Comparison of ENCODE assay signal across 15 cellular contexts in genomic region chr10:103934308-103934707, GRCh38. TPM values are rescaled to one million over a fixed set of nuclear protein-coding genes. Genes with fewer than 3 reads are reported as not detected.
DNase-seq lines count a peak whose midpoint lies in the region; ATAC-seq and TF ChIP-seq lines count a peak whose summit lies in the region.
"Had no signal": no experiment of that assay in that cellular context is flagged by ENCODE, and none has a peak within 500 bp of the region (broad histone marks: within the 10 kb centered on the region; RNA-seq: fewer than 3 reads in every experiment).

No MANE protein-coding gene starts in this region.

- H3K4me2 ChIP-seq in smooth muscle cell = no peak overlapping the region

- H3K4me3 ChIP-seq in smooth muscle cell = no peak overlapping the region
- H3K4me3 ChIP-seq: GM12878, GM23248 had no signal

- H3K9ac ChIP-seq in smooth muscle cell (ENCODE audit: low read depth) = no peak overlapping the region
- H3K9ac ChIP-seq: GM23248 had no signal

- DNase-seq in neural crest cell (ENCODE audit: low read depth, low spot score) (no peak), smooth muscle cell (lab: John Stamatoyannopoulos, UW; ENCODE audit: unreplicated experiment) (no peak), NCI-H1105 treated with DMSO at 0.1 percent for 48 hours (lab: John Stamatoyannopoulos, UW) (no peak)
- DNase-seq: CD8-positive, alpha-beta T cell; DMS 273 treated with DMSO at 0.1 percent for 48 hours; DMS79; EL; GDM1; GM23248; H7; HCEC 1CT had no signal

- no peak overlapping the region for H2AFZ ChIP-seq in smooth muscle cell (ENCODE audit: low read depth)
- H2AFZ ChIP-seq: GM23248 had no signal

- H3K36me3 Mint-ChIP-seq in neural crest cell (ENCODE audit: low read depth) = no peaks in the 10 kb centered on the region
- H3K36me3 Mint-ChIP-seq: CD8-positive, alpha-beta T cell had no signal

- no peaks in the 10 kb centered on the region for H4K20me1 ChIP-seq in smooth muscle cell (ENCODE audit: low read depth)

- no peak overlapping the region for H3K4me3 Mint-ChIP-seq in neural crest cell
- H3K4me3 Mint-ChIP-seq: CD8-positive, alpha-beta T cell had no signal

- H3K27me3 ChIP-seq in smooth muscle cell (ENCODE audit: low read depth) = no peaks in the 10 kb centered on the region

- no peak for ATAC-seq in HG02623 (IDR thresholded peaks at IDR 0.05; ENCODE audit: unreplicated experiment)
- ATAC-seq: CD8-positive, alpha-beta T cell; GM12878 had no signal

- no peaks in the 10 kb centered on the region for H3K36me3 ChIP-seq in smooth muscle cell (ENCODE audit: low read depth)

- H3K27ac ChIP-seq in cingulate gyrus (ENCODE audit: low read depth, low read length) (peak overlapping the region; percentile 0), temporal lobe (ENCODE audit: low read depth, low read length) (peak overlapping the region; percentile 48), smooth muscle cell (ENCODE audit: low read depth) (no peak overlapping the region)
- H3K27ac ChIP-seq: GM23248 had no signal

- H3K27me3 Mint-ChIP-seq in neural crest cell (ENCODE audit: low read depth) = no peaks in the 10 kb centered on the region

- H3K27ac Mint-ChIP-seq in neural crest cell (ENCODE audit: unreplicated experiment) = peak overlapping the region; percentile 43
- H3K27ac Mint-ChIP-seq: CD8-positive, alpha-beta T cell had no signal

- no peaks in the 10 kb centered on the region for H3K9me3 ChIP-seq in smooth muscle cell (replicated peaks; ENCODE audit: low read depth)

- WGBS in smooth muscle cell (ENCODE audit: low lambda C conversion rate) = 95% methylated on average over 6 of the region's 6 CpGs

- no peaks in the 10 kb centered on the region for H3F3A ChIP-seq in smooth muscle cell (ENCODE audit: low read depth)

- H3K9me3 Mint-ChIP-seq in neural crest cell = no peaks in the 10 kb centered on the region
- H3K9me3 Mint-ChIP-seq: CD8-positive, alpha-beta T cell had no signal

- H3K79me2 ChIP-seq in smooth muscle cell (ENCODE audit: low read depth) = no peaks in the 10 kb centered on the region

- H3K4me1 Mint-ChIP-seq in neural crest cell = no peaks in the 10 kb centered on the region

- no peaks in the 10 kb centered on the region for H3K4me1 ChIP-seq in smooth muscle cell (ENCODE audit: low read depth)

- no peak for TF ChIP-seq CTCF in neural crest cell (conservative IDR thresholded peaks at IDR 0.05)
- TF ChIP-seq CTCF in smooth muscle cell (IDR thresholded peaks at IDR 0.05; ENCODE audit: borderline replicate concordance, insufficient read depth, poor library complexity, severe bottlenecking) = no peak

RNA-seq across cellular contexts. Expression of gene STN1, which starts 16.3 kb away (rescaled TPM):
- total RNA-seq in neural crest cell (11.9 and 13.2 TPM in 2 replicates), temporal lobe (4.9 TPM), smooth muscle cell (34.9 and 37.9 TPM in 2 replicates)
- 38.6 and 47.8 TPM in 2 replicates for polyA plus RNA-seq in smooth muscle cell

RNA-seq across cellular contexts. Expression of gene SLK, which starts 32.6 kb away (rescaled TPM):
- total RNA-seq in neural crest cell (28.4 and 30.0 TPM in 2 replicates), temporal lobe (50.6 TPM), smooth muscle cell (45.7 and 54.9 TPM in 2 replicates)
- 15.5 and 16.9 TPM in 2 replicates for polyA plus RNA-seq in smooth muscle cell
